26 cellular contexts compared by ENCODE assay signal in genomic region chr2:195667974-195668373, GRCh38.
"Had no signal": no experiment of that assay in that cellular context is flagged by ENCODE, and none has a peak within 500 bp of the region (broad histone marks: within the 10 kb centered on the region; RNA-seq: fewer than 3 reads in every experiment).

No MANE protein-coding gene starts in this region.

- H3K36me3 Mint-ChIP-seq: natural killer cell treated with Interleukin-12 subunit alpha and Interleukin-12 subunit beta and Interleukin-15 and Interleukin-18, amount 100 ng/mL, for 72 hours had no signal

- H3K36me3 ChIP-seq: lower lobe of right lung, neutrophil, right lobe of liver, suprapubic skin, transverse colon, upper lobe of right lung, uterus had no signal

- FAIRE-seq: frontal cortex had no signal

- DNase-seq: dorsolateral prefrontal cortex; effector CD4-positive, alpha-beta T cell; hypothalamus; immature natural killer cell; islet precursor cell; kidney glomerular epithelial cell; left ventricle myocardium superior; lower lobe of right lung; right lobe of liver; stimulated activated CD4-positive, alpha-beta T cell treated with anti-CD3 and anti-CD28 coated beads, Interleukin-12 subunit alpha, Interleukin-12 subunit beta, amount 100 ng/mL, for 4 hours; stimulated activated CD4-positive, alpha-beta T cell treated with anti-CD3 and anti-CD28 coated beads, Interleukin-1b, Interleukin-23, amount 100 ng/mL, for 48 hours; stimulated activated CD4-positive, alpha-beta T cell treated with anti-CD3 and anti-CD28 coated beads, Interleukin-4, amount 100 ng/mL, for 1 hour; stimulated activated CD8-positive, alpha-beta memory T cell treated with anti-CD3 and anti-CD28 coated beads, Interleukin-4, amount 100 ng/mL, for 48 hours; stimulated activated naive CD4-positive, alpha-beta T cell; stimulated activated naive CD8-positive, alpha-beta T cell treated with anti-CD3 and anti-CD28 coated beads, Interleukin-15, amount 100 ng/mL, for 72 hours; transverse colon; upper lobe of right lung; uterus had no signal

- H3K27me3 Mint-ChIP-seq: natural killer cell treated with Interleukin-12 subunit alpha and Interleukin-12 subunit beta and Interleukin-15 and Interleukin-18, amount 100 ng/mL, for 72 hours; progenitor cell of endocrine pancreas; stimulated activated naive CD8-positive, alpha-beta T cell treated with anti-CD3 and anti-CD28 coated beads, Interleukin-15, amount 100 ng/mL, for 72 hours had no signal

- H3K9me3 ChIP-seq: lower lobe of right lung, neutrophil, right lobe of liver, suprapubic skin, transverse colon, upper lobe of right lung, uterus had no signal

- H3K4me3 ChIP-seq: dorsolateral prefrontal cortex, lower lobe of right lung, right lobe of liver, smooth muscle cell, suprapubic skin, transverse colon, upper lobe of right lung, uterus had no signal

- H3K4me3 Mint-ChIP-seq: immature natural killer cell; natural killer cell treated with Interleukin-12 subunit alpha and Interleukin-12 subunit beta and Interleukin-15 and Interleukin-18, amount 100 ng/mL, for 72 hours; neural crest cell; stimulated activated naive CD8-positive, alpha-beta T cell treated with anti-CD3 and anti-CD28 coated beads, Interleukin-15, amount 100 ng/mL, for 72 hours had no signal

- H3K27ac ChIP-seq: dorsolateral prefrontal cortex, lower lobe of right lung, neutrophil, parathyroid adenoma, right lobe of liver, suprapubic skin, transverse colon, upper lobe of right lung, uterus had no signal

- H3K27me3 ChIP-seq: dorsolateral prefrontal cortex, neutrophil, right lobe of liver, suprapubic skin, transverse colon, upper lobe of right lung, uterus had no signal

- H3K27ac Mint-ChIP-seq: immature natural killer cell; natural killer cell treated with Interleukin-12 subunit alpha and Interleukin-12 subunit beta and Interleukin-15 and Interleukin-18, amount 100 ng/mL, for 72 hours; progenitor cell of endocrine pancreas; stimulated activated naive CD8-positive, alpha-beta T cell treated with anti-CD3 and anti-CD28 coated beads, Interleukin-15, amount 100 ng/mL, for 72 hours had no signal

- H3K9me3 Mint-ChIP-seq: immature natural killer cell; natural killer cell treated with Interleukin-12 subunit alpha and Interleukin-12 subunit beta and Interleukin-15 and Interleukin-18, amount 100 ng/mL, for 72 hours; neural crest cell; stimulated activated naive CD8-positive, alpha-beta T cell treated with anti-CD3 and anti-CD28 coated beads, Interleukin-15, amount 100 ng/mL, for 72 hours had no signal

- H3K4me1 ChIP-seq: lower lobe of right lung, parathyroid adenoma, right lobe of liver, suprapubic skin, uterus had no signal

- ATAC-seq: left ventricle myocardium superior; lower lobe of right lung; natural killer cell treated with Interleukin-12 subunit alpha and Interleukin-12 subunit beta and Interleukin-15 and Interleukin-18, amount 100 ng/mL, for 72 hours; right lobe of liver; stimulated activated naive CD8-positive, alpha-beta T cell treated with anti-CD3 and anti-CD28 coated beads, Interleukin-15, amount 100 ng/mL, for 72 hours; upper lobe of right lung had no signal
